Comparison of ENCODE assay signal across 8 cellular contexts in genomic region chr16:74449470-74449869, GRCh38. TPM values are rescaled to one million over a fixed set of nuclear protein-coding genes. Genes with fewer than 3 reads are reported as not detected.
A peak's percentile ranks its signal among the peaks of the same experiment; 100 is the strongest.
DNase-seq lines count a peak whose midpoint lies in the region; ATAC-seq and TF ChIP-seq lines count a peak whose summit lies in the region.
"Had no signal": no experiment of that assay in that cellular context is flagged by ENCODE, and none has a peak within 500 bp of the region (broad histone marks: within the 10 kb centered on the region; RNA-seq: fewer than 3 reads in every experiment).

No MANE protein-coding gene starts in this region.

- no peak for TF ChIP-seq POLR2A in IMR-90 (IDR thresholded peaks at IDR 0.05; ENCODE audit: low read depth, low read length)

- BruUV-seq in IMR-90 (replicated peaks; lab: Mats Ljungman, UMichigan), result no TSS peak

- H2BK120ac ChIP-seq in IMR-90 (ENCODE audit: low read depth, low read length), result peak overlapping the region; percentile 41

- no peak overlapping the region; the same call in 2 of the 3 replicates for H2BK15ac ChIP-seq in IMR-90 (ENCODE audit: low read depth, low read length)

- CTCF ChIA-PET in IMR-90 (lab: Yijun Ruan, JAX), result interaction anchor here (1.1 to 1.6 kb wide), 2 partner anchors 8 to 27 kb away, joined by 3 to 5 read pairs; no protein-coding TSS in a partner anchor

- H2BK5ac ChIP-seq in IMR-90 (ENCODE audit: low read depth, low read length, poor library complexity, severe bottlenecking), result peak overlapping the region; percentile 40

- peak overlapping the region; percentile 34 for H3K27ac ChIP-seq in IMR-90 (ENCODE audit: insufficient read depth, low read length)
- H3K27ac ChIP-seq in caudate nucleus (ENCODE audit: low read depth, low read length), result peak overlapping the region; percentile 16
- peak overlapping the region; percentile 67 for H3K27ac ChIP-seq in lower lobe of right lung
- H3K27ac ChIP-seq in tibial artery, result peak overlapping the region; percentile 52 to 56

- peak overlapping the region; percentile 94 for H2AK5ac ChIP-seq in IMR-90 (ENCODE audit: low read depth, low read length)

- H3K9me3 ChIP-seq in IMR-90 (ENCODE audit: control insufficient read depth, insufficient read depth, low read length), result no peaks in the 10 kb centered on the region
- H3K9me3 ChIP-seq in lower lobe of right lung, result no peaks in the 10 kb centered on the region
- no peaks in the 10 kb centered on the region for H3K9me3 ChIP-seq in tibial artery

- no peak overlapping the region for H3K18ac ChIP-seq in IMR-90 (ENCODE audit: low read depth, low read length)

- H3K36me3 ChIP-seq in IMR-90 (ENCODE audit: control insufficient read depth, insufficient read depth, low read length), result peaks cover 25% of the 10 kb centered on the region
- H3K36me3 ChIP-seq in lower lobe of right lung, result peaks cover 38% of the 10 kb centered on the region
- peaks cover 28 to 68% (median 32%) of the 10 kb centered on the region in 3 donors for H3K36me3 ChIP-seq in tibial artery

- peak overlapping the region; percentile 69 for H2BK20ac ChIP-seq in IMR-90 (ENCODE audit: low read depth, low read length)

- H4K20me1 ChIP-seq in IMR-90 (ENCODE audit: insufficient read depth, low read length), result peaks cover 13% of the 10 kb centered on the region; the same call in 1 of the 2 replicates

- no peak overlapping the region for H2AFZ ChIP-seq in IMR-90 (replicated peaks; ENCODE audit: low read length, poor library complexity)

- intact Hi-C loops in IMR-90 (cut with micrococcal nuclease), result no loop called here
- intact Hi-C loops in lower lobe of right lung (cut with DNase I), result no loop called here
- intact Hi-C loops in tibial artery (cut with DNase I; ENCODE audit: low total_unique reads), result no loop called here

- H3K14ac ChIP-seq in IMR-90 (replicated peaks; ENCODE audit: low read depth, low read length), result peak overlapping the region; percentile 70

- peaks cover 7 to 48% of the 10 kb centered on the region in 2 experiments; a peak in 3 of 4 replicates for H3K79me1 ChIP-seq in IMR-90 (ENCODE audit: low read depth in 1 of 2, low read length in 2 of 2)

- POLR2A ChIA-PET in IMR-90 (lab: Charles Lee; ENCODE audit: unreplicated experiment), result no interaction called here

- no peak overlapping the region for H4K5ac ChIP-seq in IMR-90 (ENCODE audit: low read depth, low read length)

- no peaks in the 10 kb centered on the region for H3K27me3 ChIP-seq in IMR-90 (ENCODE audit: control insufficient read depth, insufficient read depth, low read length)
- no peaks in the 10 kb centered on the region for H3K27me3 ChIP-seq in lower lobe of right lung (ENCODE audit: low read depth)
- H3K27me3 ChIP-seq in tibial artery, result no peaks in the 10 kb centered on the region

- WGBS in IMR-90 (ENCODE audit: extremely low coverage in 2 of 2, insufficient read length in 1 of 2), 2 experiments, result 86% methylated on average over 5 of the region's 5 CpGs; no CpG with 5 or more reads in 1 of the 2 experiments

- H4K8ac ChIP-seq in IMR-90 (ENCODE audit: low read depth in 2 of 2, low read length in 2 of 2), result no peak overlapping the region

- no peak for TF ChIP-seq RAD21 in IMR-90 (IDR thresholded peaks at IDR 0.05; ENCODE audit: low read length)

- H3K23ac ChIP-seq in IMR-90 (ENCODE audit: low read depth, low read length), result no peak overlapping the region; the same call in 1 of the 2 replicates

- peak overlapping the region; percentile 41; the same call in 1 of the 2 replicates for H3K56ac ChIP-seq in IMR-90 (ENCODE audit: extremely low read depth, insufficient read depth, low read length)

- H3K4ac ChIP-seq in IMR-90 (ENCODE audit: low read depth, low read length), result peak overlapping the region; percentile 31

- 0 out of 2 replicates have a peak overlapping the region, but pooled peaks have one; percentile 5 for H4K91ac ChIP-seq in IMR-90 (ENCODE audit: insufficient read depth, low read depth, low read length)

- DNase-seq in IMR-90 (peak; percentile 79), caudate nucleus (lab: John Stamatoyannopoulos, UW) (no peak), lower lobe of right lung (no peak), tibial artery (peak in 1 of 2 donors; percentile 74), ecto neural progenitor cell (ENCODE audit: low spot score) (no peak), NCI-H2107 treated with DMSO at 0.1 percent for 48 hours (lab: John Stamatoyannopoulos, UW; ENCODE audit: unreplicated experiment) (no peak)
- DNase-seq: immature natural killer cell had no signal

- peak overlapping the region; percentile 1; the same call in 1 of the 2 replicates for H3K4me2 ChIP-seq in IMR-90 (ENCODE audit: low read depth, low read length)

- H3K4me1 ChIP-seq in IMR-90 (ENCODE audit: control insufficient read depth, insufficient read depth, low read length) (peaks cover 10% of the 10 kb centered on the region), lower lobe of right lung (peaks cover 30% of the 10 kb centered on the region), tibial artery (peaks cover 0 to 18% (median 3%) of the 10 kb centered on the region in 4 donors)

- no peak overlapping the region for H3K9ac ChIP-seq in IMR-90 (ENCODE audit: low read depth, low read length)

- in situ Hi-C loops in IMR-90 (cut with MboI; ENCODE audit: low sequenced_read_pairs), result no loop called here

- peak; percentile 74 for ATAC-seq in IMR-90 (ENCODE audit: low read depth)
- ATAC-seq in lower lobe of right lung, result peak in 1 of 2 donors; percentile 40
- no peak for ATAC-seq in HG03095 (IDR thresholded peaks at IDR 0.05; ENCODE audit: unreplicated experiment)

- TF ChIP-seq CTCF in IMR-90 (conservative IDR thresholded peaks at IDR 0.05; ENCODE audit: low read depth, low read length) (no peak), lower lobe of right lung (IDR thresholded peaks at IDR 0.05) (no peak), tibial artery (IDR thresholded peaks at IDR 0.05) (no peak)

- no peak overlapping the region for H3K4me3 ChIP-seq in IMR-90 (ENCODE audit: insufficient read depth, low read depth, low read length)
- no peak overlapping the region for H3K4me3 ChIP-seq in lower lobe of right lung
- no peak overlapping the region for H3K4me3 ChIP-seq in tibial artery

- no peak overlapping the region for H2AK9ac ChIP-seq in IMR-90 (replicated peaks; ENCODE audit: low read depth, low read length, poor library complexity)

- dilution Hi-C loops in IMR-90 (cut with HindIII; ENCODE audit: low sequenced_read_pairs, unreplicated experiment), result no loop called here

- peaks cover 24% of the 10 kb centered on the region for H3K9me1 ChIP-seq in IMR-90 (ENCODE audit: insufficient read depth, low read length)

TF ChIP-seq in IMR-90, 13 proteins besides CTCF, POLR2A, EP300 and RAD21:
- TF ChIP-seq CHD1 (IDR thresholded peaks at IDR 0.05; ENCODE audit: low read depth, low read length) (no peak), ELK1 (IDR thresholded peaks at IDR 0.05; ENCODE audit: borderline replicate concordance, low read depth, low read length) (no peak)

RNA-seq across cellular contexts. Expression of gene CLEC18B, which starts 28.2 kb away (rescaled TPM):
- total RNA-seq in IMR-90 (2012; rRNA removed) (not detected in 2 replicates), lower lobe of right lung (1.2 TPM)
- 0.13 and 0.17 TPM in 2 replicates for polyA plus RNA-seq in IMR-90 (2012; rRNA removed)
- 0.02 and 0.03 TPM in 2 replicates for polyA plus RNA-seq in IMR-90 (2012; cell fraction: cytosol; rRNA removed)
- 1.3 and 2.0 TPM in 2 replicates for polyA plus RNA-seq in IMR-90 (2012; cell fraction: nucleus; rRNA removed; ENCODE audit: low replicate concordance)

Comparison
In these comparisons a context has a peak if more than half of its experiments do, and no peak if none do; other contexts are left out.
1. H3K27ac ChIP-seq: peak in every context shown above with its lines; median percentile 67 in lower lobe of right lung; 54 in tibial artery; 34 in IMR-90; 16 in caudate nucleus.